In the genomic region with DNA sequence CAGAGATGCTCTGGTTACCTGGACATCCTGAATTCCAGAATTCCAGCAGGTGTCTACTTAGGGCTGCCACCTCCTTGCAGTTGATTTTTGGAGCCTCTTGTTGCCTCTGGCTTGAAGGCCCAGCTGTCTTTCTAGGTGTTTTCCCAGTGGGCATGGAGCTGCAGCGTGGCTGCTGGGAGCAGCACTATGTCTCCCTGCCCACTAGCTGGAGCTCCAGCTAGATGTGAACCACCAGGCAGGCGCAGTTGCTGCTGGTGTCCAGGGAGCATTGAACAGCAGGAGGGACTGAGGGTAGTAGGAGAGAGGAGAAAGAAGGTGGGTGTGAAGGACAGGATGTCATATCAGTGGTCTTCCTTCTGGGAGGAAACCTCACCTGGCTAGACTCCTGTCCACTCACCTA, we compare ENCODE assay signal across 1 cellular context.
TF ChIP-seq lines count a peak whose summit lies in the region.

No MANE protein-coding gene starts in this region.

TF ChIP-seq in HepG2, 621 proteins besides CTCF, POLR2A, EP300 and RAD21:
- TF ChIP-seq ADNP (CRISPR knock-in tag; IDR thresholded peaks at IDR 0.05): no peak
- TF ChIP-seq GZF1 (CRISPR knock-in tag; IDR thresholded peaks at IDR 0.05): peak; percentile 77; the same call in 1 of the 2 replicates
